ENCODE assay signal across 1 cellular context in the genomic region with DNA sequence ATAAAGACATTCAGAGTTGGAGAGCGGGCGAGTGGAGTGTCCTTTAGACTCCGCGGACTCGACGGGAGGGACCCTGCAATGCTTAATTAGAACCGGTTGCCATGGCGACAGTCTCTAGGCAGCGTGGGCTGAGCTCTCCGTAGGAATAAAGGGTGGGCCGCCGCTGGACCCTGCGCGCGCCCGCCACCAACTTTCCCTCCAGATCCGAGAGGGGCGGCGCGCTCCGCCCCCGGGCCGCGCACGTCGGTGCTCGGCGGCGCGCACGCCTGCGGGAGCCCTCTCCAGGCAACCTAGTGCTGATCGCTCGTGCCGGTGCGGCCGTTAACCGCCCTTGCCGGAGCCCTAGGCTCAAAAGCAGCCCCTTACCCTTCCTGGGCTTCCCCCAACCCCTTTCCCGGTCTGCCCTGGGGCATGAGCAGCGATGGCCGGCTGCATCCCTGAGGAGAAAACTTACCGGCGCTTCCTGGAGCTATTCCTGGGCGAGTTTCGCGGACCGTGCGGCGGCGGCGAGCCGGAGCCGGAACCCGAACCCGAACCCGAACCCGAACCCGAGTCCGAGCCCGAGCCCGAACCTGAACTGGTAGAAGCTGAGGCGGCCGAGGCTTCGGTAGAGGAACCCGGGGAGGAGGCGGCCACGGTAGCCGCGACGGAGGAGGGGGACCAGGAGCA.
TF ChIP-seq lines count a peak whose summit lies in the region.

A gene (plus strand): TSS at position 278 of the 669 bp plus-strand sequence.

TF ChIP-seq in HEK293, 187 proteins besides CTCF, POLR2A, EP300 and RAD21 (continued from another document):
- TF ChIP-seq, protein P1, sequence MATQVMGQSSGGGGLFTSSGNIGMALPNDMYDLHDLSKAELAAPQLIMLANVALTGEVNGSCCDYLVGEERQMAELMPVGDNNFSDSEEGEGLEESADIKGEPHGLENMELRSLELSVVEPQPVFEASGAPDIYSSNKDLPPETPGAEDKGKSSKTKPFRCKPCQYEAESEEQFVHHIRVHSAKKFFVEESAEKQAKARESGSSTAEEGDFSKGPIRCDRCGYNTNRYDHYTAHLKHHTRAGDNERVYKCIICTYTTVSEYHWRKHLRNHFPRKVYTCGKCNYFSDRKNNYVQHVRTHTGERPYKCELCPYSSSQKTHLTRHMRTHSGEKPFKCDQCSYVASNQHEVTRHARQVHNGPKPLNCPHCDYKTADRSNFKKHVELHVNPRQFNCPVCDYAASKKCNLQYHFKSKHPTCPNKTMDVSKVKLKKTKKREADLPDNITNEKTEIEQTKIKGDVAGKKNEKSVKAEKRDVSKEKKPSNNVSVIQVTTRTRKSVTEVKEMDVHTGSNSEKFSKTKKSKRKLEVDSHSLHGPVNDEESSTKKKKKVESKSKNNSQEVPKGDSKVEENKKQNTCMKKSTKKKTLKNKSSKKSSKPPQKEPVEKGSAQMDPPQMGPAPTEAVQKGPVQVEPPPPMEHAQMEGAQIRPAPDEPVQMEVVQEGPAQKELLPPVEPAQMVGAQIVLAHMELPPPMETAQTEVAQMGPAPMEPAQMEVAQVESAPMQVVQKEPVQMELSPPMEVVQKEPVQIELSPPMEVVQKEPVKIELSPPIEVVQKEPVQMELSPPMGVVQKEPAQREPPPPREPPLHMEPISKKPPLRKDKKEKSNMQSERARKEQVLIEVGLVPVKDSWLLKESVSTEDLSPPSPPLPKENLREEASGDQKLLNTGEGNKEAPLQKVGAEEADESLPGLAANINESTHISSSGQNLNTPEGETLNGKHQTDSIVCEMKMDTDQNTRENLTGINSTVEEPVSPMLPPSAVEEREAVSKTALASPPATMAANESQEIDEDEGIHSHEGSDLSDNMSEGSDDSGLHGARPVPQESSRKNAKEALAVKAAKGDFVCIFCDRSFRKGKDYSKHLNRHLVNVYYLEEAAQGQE (tag by site-specific recombination; IDR thresholded peaks at IDR 0.05): peak; percentile 93
- TF ChIP-seq ZNF324 (tag by site-specific recombination; IDR thresholded peaks at IDR 0.05) (no peak), ZNF529 (tag by site-specific recombination; IDR thresholded peaks at IDR 0.05; ENCODE audit: insufficient replicate concordance) (no peak), KLF8 (tag by site-specific recombination; IDR thresholded peaks at IDR 0.05) (peak; percentile 46; the same call in 1 of the 2 replicates), ZNF561 (tag by site-specific recombination; IDR thresholded peaks at IDR 0.05; ENCODE audit: borderline replicate concordance) (peak; percentile 52; the same call in 1 of the 2 replicates), ZBTB8A (tag by site-specific recombination; IDR thresholded peaks at IDR 0.05) (peak; percentile 81), ZNF660 (tag by site-specific recombination; IDR thresholded peaks at IDR 0.05) (peak; percentile 45), ZNF274 (IDR thresholded peaks at IDR 0.05; ENCODE audit: low read length) (no peak), ZNF274 (tag by site-specific recombination; IDR thresholded peaks at IDR 0.05; ENCODE audit: borderline replicate concordance) (no peak), ZBTB48 (tag by site-specific recombination; IDR thresholded peaks at IDR 0.05) (peak; percentile 88), ZFP69B (tag by site-specific recombination; IDR thresholded peaks at IDR 0.05) (no peak), ZNF202 (tag by site-specific recombination; IDR thresholded peaks at IDR 0.05; ENCODE audit: borderline replicate concordance) (no peak)
- TF ChIP-seq, protein P2, sequence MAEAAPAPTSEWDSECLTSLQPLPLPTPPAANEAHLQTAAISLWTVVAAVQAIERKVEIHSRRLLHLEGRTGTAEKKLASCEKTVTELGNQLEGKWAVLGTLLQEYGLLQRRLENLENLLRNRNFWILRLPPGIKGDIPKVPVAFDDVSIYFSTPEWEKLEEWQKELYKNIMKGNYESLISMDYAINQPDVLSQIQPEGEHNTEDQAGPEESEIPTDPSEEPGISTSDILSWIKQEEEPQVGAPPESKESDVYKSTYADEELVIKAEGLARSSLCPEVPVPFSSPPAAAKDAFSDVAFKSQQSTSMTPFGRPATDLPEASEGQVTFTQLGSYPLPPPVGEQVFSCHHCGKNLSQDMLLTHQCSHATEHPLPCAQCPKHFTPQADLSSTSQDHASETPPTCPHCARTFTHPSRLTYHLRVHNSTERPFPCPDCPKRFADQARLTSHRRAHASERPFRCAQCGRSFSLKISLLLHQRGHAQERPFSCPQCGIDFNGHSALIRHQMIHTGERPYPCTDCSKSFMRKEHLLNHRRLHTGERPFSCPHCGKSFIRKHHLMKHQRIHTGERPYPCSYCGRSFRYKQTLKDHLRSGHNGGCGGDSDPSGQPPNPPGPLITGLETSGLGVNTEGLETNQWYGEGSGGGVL (tag by site-specific recombination; IDR thresholded peaks at IDR 0.05): no peak
- TF ChIP-seq, protein P3, sequence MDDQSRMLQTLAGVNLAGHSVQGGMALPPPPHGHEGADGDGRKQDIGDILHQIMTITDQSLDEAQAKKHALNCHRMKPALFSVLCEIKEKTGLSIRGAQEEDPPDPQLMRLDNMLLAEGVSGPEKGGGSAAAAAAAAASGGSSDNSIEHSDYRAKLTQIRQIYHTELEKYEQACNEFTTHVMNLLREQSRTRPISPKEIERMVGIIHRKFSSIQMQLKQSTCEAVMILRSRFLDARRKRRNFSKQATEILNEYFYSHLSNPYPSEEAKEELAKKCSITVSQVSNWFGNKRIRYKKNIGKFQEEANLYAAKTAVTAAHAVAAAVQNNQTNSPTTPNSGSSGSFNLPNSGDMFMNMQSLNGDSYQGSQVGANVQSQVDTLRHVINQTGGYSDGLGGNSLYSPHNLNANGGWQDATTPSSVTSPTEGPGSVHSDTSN (CRISPR knock-in tag; IDR thresholded peaks at IDR 0.05): peak; percentile 12; the same call in 1 of the 2 replicates
- TF ChIP-seq, protein P4, sequence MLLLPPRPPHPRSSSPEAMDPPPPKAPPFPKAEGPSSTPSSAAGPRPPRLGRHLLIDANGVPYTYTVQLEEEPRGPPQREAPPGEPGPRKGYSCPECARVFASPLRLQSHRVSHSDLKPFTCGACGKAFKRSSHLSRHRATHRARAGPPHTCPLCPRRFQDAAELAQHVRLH (tag by site-specific recombination; IDR thresholded peaks at IDR 0.05): 0 out of 2 replicates have a peak, but pooled peaks have one; percentile 71
- TF ChIP-seq, protein P5, sequence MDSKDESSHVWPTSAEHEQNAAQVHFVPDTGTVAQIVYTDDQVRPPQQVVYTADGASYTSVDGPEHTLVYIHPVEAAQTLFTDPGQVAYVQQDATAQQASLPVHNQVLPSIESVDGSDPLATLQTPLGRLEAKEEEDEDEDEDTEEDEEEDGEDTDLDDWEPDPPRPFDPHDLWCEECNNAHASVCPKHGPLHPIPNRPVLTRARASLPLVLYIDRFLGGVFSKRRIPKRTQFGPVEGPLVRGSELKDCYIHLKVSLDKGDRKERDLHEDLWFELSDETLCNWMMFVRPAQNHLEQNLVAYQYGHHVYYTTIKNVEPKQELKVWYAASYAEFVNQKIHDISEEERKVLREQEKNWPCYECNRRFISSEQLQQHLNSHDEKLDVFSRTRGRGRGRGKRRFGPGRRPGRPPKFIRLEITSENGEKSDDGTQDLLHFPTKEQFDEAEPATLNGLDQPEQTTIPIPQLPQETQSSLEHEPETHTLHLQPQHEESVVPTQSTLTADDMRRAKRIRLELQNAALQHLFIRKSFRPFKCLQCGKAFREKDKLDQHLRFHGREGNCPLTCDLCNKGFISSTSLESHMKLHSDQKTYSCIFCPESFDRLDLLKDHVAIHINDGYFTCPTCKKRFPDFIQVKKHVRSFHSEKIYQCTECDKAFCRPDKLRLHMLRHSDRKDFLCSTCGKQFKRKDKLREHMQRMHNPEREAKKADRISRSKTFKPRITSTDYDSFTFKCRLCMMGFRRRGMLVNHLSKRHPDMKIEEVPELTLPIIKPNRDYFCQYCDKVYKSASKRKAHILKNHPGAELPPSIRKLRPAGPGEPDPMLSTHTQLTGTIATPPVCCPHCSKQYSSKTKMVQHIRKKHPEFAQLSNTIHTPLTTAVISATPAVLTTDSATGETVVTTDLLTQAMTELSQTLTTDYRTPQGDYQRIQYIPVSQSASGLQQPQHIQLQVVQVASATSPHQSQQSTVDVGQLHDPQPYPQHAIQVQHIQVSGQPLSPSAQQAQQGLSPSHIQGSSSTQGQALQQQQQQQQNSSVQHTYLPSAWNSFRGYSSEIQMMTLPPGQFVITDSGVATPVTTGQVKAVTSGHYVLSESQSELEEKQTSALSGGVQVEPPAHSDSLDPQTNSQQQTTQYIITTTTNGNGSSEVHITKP (tag by site-specific recombination; IDR thresholded peaks at IDR 0.05): no peak
